Comparison of ENCODE assay signal across 2 cellular contexts in genomic region chr5:34620185-34620584, GRCh38.
TF ChIP-seq lines count a peak whose summit lies in the region.

No MANE protein-coding gene starts in this region.

TF ChIP-seq in SK-N-SH, 30 proteins besides CTCF, POLR2A, EP300 and RAD21 (continued from another document):
- TF ChIP-seq FOSL2 (IDR thresholded peaks at IDR 0.05; ENCODE audit: borderline replicate concordance, low read depth) (no peak), MXI1 (IDR thresholded peaks at IDR 0.05; ENCODE audit: low read depth, low read length) (no peak), FOXJ3 (CRISPR knock-in tag; IDR thresholded peaks at IDR 0.05) (no peak), NFIC (IDR thresholded peaks at IDR 0.05; ENCODE audit: borderline replicate concordance) (no peak), USF2 (IDR thresholded peaks at IDR 0.05; ENCODE audit: borderline replicate concordance, low read depth, low read length) (no peak), NRF1 (IDR thresholded peaks at IDR 0.05; ENCODE audit: low read depth, low read length) (no peak), RXRA (IDR thresholded peaks at IDR 0.05; ENCODE audit: borderline replicate concordance, low read depth) (no peak), TAF1 (IDR thresholded peaks at IDR 0.05; ENCODE audit: borderline replicate concordance, low read depth, low read length) (no peak), GABPA (IDR thresholded peaks at IDR 0.05; ENCODE audit: low read depth) (no peak), SIN3A (IDR thresholded peaks at IDR 0.05; ENCODE audit: borderline replicate concordance, low read depth, low read length) (no peak)

TF ChIP-seq in SK-N-SH treated with all-trans-retinoic acid at 6 μM for 48 hours, 23 proteins besides CTCF, POLR2A, EP300 and RAD21 (continued from another document):
- no peak for TF ChIP-seq TSHZ2 (CRISPR knock-in tag; IDR thresholded peaks at IDR 0.05)
- TF ChIP-seq ISL1 (CRISPR knock-in tag; IDR thresholded peaks at IDR 0.05) = no peak
TF ChIP-seq in SK-N-SH treated with all-trans-retinoic acid at 6 μM for 48 hours: peak in this region for 0.
